In genomic region chr15:58110999-58111717, GRCh38 we compare ENCODE assay signal across 1 cellular context.
TF ChIP-seq lines count a peak whose summit lies in the region.

No MANE protein-coding gene starts in this region.

TF ChIP-seq in endothelial cell of umbilical vein, 7 proteins besides CTCF, POLR2A, EP300 and RAD21:
- TF ChIP-seq JUN (IDR thresholded peaks at IDR 0.05; ENCODE audit: borderline replicate concordance, insufficient read depth, insufficient read length, low read depth) (no peak), MYC (IDR thresholded peaks at IDR 0.05; ENCODE audit: low read depth, low read length) (no peak), POLR2AphosphoS5 (IDR thresholded peaks at IDR 0.05; ENCODE audit: insufficient read depth, low read depth, low read length) (no peak), EZH2 (IDR thresholded peaks at IDR 0.05; ENCODE audit: borderline replicate concordance, low read depth, low read length, severe bottlenecking) (no peak), GATA2 (IDR thresholded peaks at IDR 0.05; ENCODE audit: insufficient read depth, insufficient read length, low read depth, low read length) (peak; percentile 14)
